In the genomic region with DNA sequence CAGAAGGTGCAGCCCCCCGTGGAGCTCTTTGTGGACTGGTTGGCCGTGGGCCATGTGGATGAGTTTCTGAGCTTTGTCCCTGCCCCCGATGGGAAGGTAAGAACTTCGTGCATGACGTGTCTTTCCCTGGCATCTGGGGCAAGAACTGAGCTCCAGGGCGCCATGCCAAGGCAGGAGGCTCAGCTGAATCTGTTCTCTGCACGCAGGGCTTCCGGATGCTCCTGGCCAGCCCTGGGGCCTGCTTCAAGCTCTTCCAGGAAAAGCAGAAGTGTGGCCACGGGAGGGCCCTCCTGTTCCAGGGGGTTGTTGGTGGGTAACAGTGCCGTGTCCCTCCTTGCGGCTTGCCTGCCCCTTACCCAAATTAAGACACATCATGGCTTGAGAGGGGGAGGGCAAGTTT, we compare ENCODE assay signal across 12 cellular contexts. TPM values are rescaled to one million over a fixed set of nuclear protein-coding genes. Genes with fewer than 3 reads are reported as not detected.
A peak's percentile ranks its signal among the peaks of the same experiment; 100 is the strongest.
DNase-seq lines count a peak whose midpoint lies in the region; ATAC-seq, FAIRE-seq and TF ChIP-seq lines count a peak whose summit lies in the region.
"Had no signal": no experiment of that assay in that cellular context is flagged by ENCODE, and none has a peak within 500 bp of the region (broad histone marks: within the 10 kb centered on the region; RNA-seq: fewer than 3 reads in every experiment).

No MANE protein-coding gene starts in this region.

- H3K4me1 ChIP-seq in A549, result peaks cover 51% of the 10 kb centered on the region

- TF ChIP-seq EP300 in A549 (IDR thresholded peaks at IDR 0.05), result peak in 1 of 2 experiments; percentile 67; a peak in 3 of 5 replicates

- TF ChIP-seq CTCF in A549 (IDR thresholded peaks at IDR 0.05) (peak; percentile 25), epithelial cell of esophagus (IDR thresholded peaks at IDR 0.05; ENCODE audit: insufficient read depth, low read depth, low read length, missing control alignments) (no peak)
- no peak for TF ChIP-seq CTCF in activated CD8-positive, alpha-beta T cell treated with anti-CD3 and anti-CD28 coated beads for 36 hours (IDR thresholded peaks at IDR 0.05)

- CTCF ChIA-PET in A549 (lab: Yijun Ruan, JAX), result interaction anchor here (0.6 to 4.6 kb wide), 10 partner anchors 10 to 151 kb away, joined by 3 to 43 read pairs (median 6); a partner anchor contains a TSS
- CTCF ChIA-PET in activated CD8-positive, alpha-beta T cell treated with anti-CD3 and anti-CD28 coated beads for 36 hours (lab: Charles Lee), result interaction anchor here (1.0 kb wide), 1 partner anchor 92 kb away, joined by 3 read pairs; no protein-coding TSS in a partner anchor

- intact Hi-C loops in activated CD8-positive, alpha-beta T cell treated with anti-CD3 and anti-CD28 coated beads for 36 hours (cut with micrococcal nuclease), result no loop called here

- no peaks in the 10 kb centered on the region for H3K9me3 ChIP-seq in A549

- H3K9me3 Mint-ChIP-seq in activated CD8-positive, alpha-beta T cell treated with anti-CD3 and anti-CD28 coated beads for 36 hours, result no peaks in the 10 kb centered on the region
- H3K9me3 Mint-ChIP-seq: activated CD4-positive, alpha-beta memory T cell treated with anti-CD3 and anti-CD28 coated beads, Interleukin-2, amount 10 ng/mL, durations not matched to agents 7 days and 5 days had no signal

- H3K4me3 Mint-ChIP-seq in activated CD8-positive, alpha-beta T cell treated with anti-CD3 and anti-CD28 coated beads for 36 hours, result no peak overlapping the region
- H3K4me3 Mint-ChIP-seq: activated CD4-positive, alpha-beta memory T cell treated with anti-CD3 and anti-CD28 coated beads, Interleukin-2, amount 10 ng/mL, durations not matched to agents 7 days and 5 days had no signal

- peak; percentile 70 to 72 for ATAC-seq in A549
- ATAC-seq in stimulated activated naive CD8-positive, alpha-beta T cell treated with anti-CD3 and anti-CD28 coated beads, Interleukin-15, Interleukin-2, amounts not matched to agents 100 U/mL and 50 U/mL, for 24 hours, result no peak
- ATAC-seq in activated CD8-positive, alpha-beta T cell treated with anti-CD3 and anti-CD28 coated beads for 36 hours, result no peak

- no peak for TF ChIP-seq POLR2A in A549 (IDR thresholded peaks at IDR 0.05; ENCODE audit: low read length)

- no peak overlapping the region for H3K27ac Mint-ChIP-seq in activated CD8-positive, alpha-beta T cell treated with anti-CD3 and anti-CD28 coated beads for 36 hours
- H3K27ac Mint-ChIP-seq: activated CD4-positive, alpha-beta memory T cell treated with anti-CD3 and anti-CD28 coated beads, Interleukin-2, amount 10 ng/mL, durations not matched to agents 7 days and 5 days had no signal

- peak; percentile 71 to 72 for DNase-seq in A549 (ENCODE audit: low read depth in 1 of 2, low spot score in 1 of 2)
- DNase-seq in HCEC 1CT, result peak; percentile 21
- DNase-seq in RCC 7860 (ENCODE audit: low spot score), result peak; percentile 78
- DNase-seq in epithelial cell of esophagus (ENCODE audit: low read depth), result peak; percentile 91
- no peak for DNase-seq in stimulated activated naive CD8-positive, alpha-beta T cell treated with anti-CD3 and anti-CD28 coated beads, Interleukin-15, Interleukin-2, amounts not matched to agents 100 U/mL and 50 U/mL, for 24 hours
- no peak for DNase-seq in stimulated activated CD8-positive, alpha-beta memory T cell treated with anti-CD3 and anti-CD28 coated beads, Interleukin-4, amount 100 ng/mL, for 48 hours
- DNase-seq in activated CD8-positive, alpha-beta T cell treated with anti-CD3 and anti-CD28 coated beads for 36 hours, result no peak
- no peak for DNase-seq in activated naive CD4-positive, alpha-beta T cell treated with anti-CD3 and anti-CD28 coated beads, Interleukin-2, amount 50 U/mL, for 16 hours
- DNase-seq: activated CD4-positive, alpha-beta memory T cell treated with anti-CD3 and anti-CD28 coated beads, Interleukin-2, amount 10 ng/mL, durations not matched to agents 7 days and 5 days; NK-92 treated with Interleukin-12 subunit alpha and Interleukin-12 subunit beta, amount 100 ng/mL, for 24 hours had no signal

- H3K4me3 ChIP-seq in A549 (no peak overlapping the region), epithelial cell of esophagus (ENCODE audit: low read length) (no peak overlapping the region)

- FAIRE-seq in A549 (lab: Jason Lieb, UNC) (no peak), RCC 7860 (lab: Jason Lieb, UNC) (peak; percentile 83)

- H3K36me3 Mint-ChIP-seq in activated CD8-positive, alpha-beta T cell treated with anti-CD3 and anti-CD28 coated beads for 36 hours (ENCODE audit: low read depth), result no peaks in the 10 kb centered on the region

- no peaks in the 10 kb centered on the region for H3K4me1 Mint-ChIP-seq in activated CD8-positive, alpha-beta T cell treated with anti-CD3 and anti-CD28 coated beads for 36 hours (ENCODE audit: low read depth)
- H3K4me1 Mint-ChIP-seq: activated CD4-positive, alpha-beta memory T cell treated with anti-CD3 and anti-CD28 coated beads, Interleukin-2, amount 10 ng/mL, durations not matched to agents 7 days and 5 days had no signal

- H3K27me3 Mint-ChIP-seq in activated CD8-positive, alpha-beta T cell treated with anti-CD3 and anti-CD28 coated beads for 36 hours, result peaks cover 8% of the 10 kb centered on the region

- 39% methylated on average over 4 of the region's 11 CpGs for WGBS in A549 (ENCODE audit: missing lambda C conversion rate)

- TF ChIP-seq RAD21 in A549 (conservative IDR thresholded peaks at IDR 0.05 in 1 of 2, IDR thresholded peaks at IDR 0.05 in 1 of 2), result peak; percentile 32 to 56; a peak in 3 of 5 replicates

- POLR2A ChIA-PET in A549 (lab: Yijun Ruan, JAX), result interaction anchor here (0.6 to 1.2 kb wide), 3 partner anchors 11 to 163 kb away, joined by 3 to 4 read pairs (median 3); a partner anchor contains a TSS
- POLR2A ChIA-PET in activated CD8-positive, alpha-beta T cell treated with anti-CD3 and anti-CD28 coated beads for 36 hours (lab: Charles Lee), result no interaction called here

- H3K4me2 ChIP-seq in A549, result peak overlapping the region; percentile 68

- peak overlapping the region; percentile 86 to 87 for H3K27ac ChIP-seq in A549
- H3K27ac ChIP-seq: C4-2B had no signal

TF ChIP-seq in A549, 52 proteins besides CTCF, POLR2A, EP300 and RAD21:
- TF ChIP-seq SMC3 (IDR thresholded peaks at IDR 0.05), result peak; percentile 54
- peak in 1 of 2 experiments; percentile 53; a peak in 2 of 5 replicates for TF ChIP-seq JUN (IDR thresholded peaks at IDR 0.05)
- TF ChIP-seq GATA3 (IDR thresholded peaks at IDR 0.05; ENCODE audit: borderline replicate concordance), result peak; percentile 27; the same call in 1 of the 2 replicates
- TF ChIP-seq NPAS2 (CRISPR knock-in tag; IDR thresholded peaks at IDR 0.05; ENCODE audit: borderline replicate concordance), result no peak

RNA-seq across cellular contexts. Expression of a gene that starts 27.7 kb away (rescaled TPM):
- polyA plus RNA-seq in A549 (2011; rRNA removed) (2.4 and 2.8 TPM in 2 replicates), A549 (2017; fragmentation: RNase III; extraction: RNeasy Plus Mini Kit Qiagen cat#74134 plus additional on column Dnase treatment) (0.99 to 1.5 TPM (median 1.4 TPM) in 3 replicates)
- polyA plus RNA-seq in A549 (2012; cell fraction: cytosol; rRNA removed), result 1.4 and 1.6 TPM in 2 replicates
- polyA plus RNA-seq in A549 (2012; cell fraction: nucleus; rRNA removed), result 6.7 and 7.0 TPM in 2 replicates
- polyA minus RNA-seq in A549 (2011; rRNA and poly(A)+ RNA removed), result 3.8 and 4.4 TPM in 2 replicates
- not detected for total RNA-seq in activated CD8-positive, alpha-beta T cell treated with anti-CD3 and anti-CD28 coated beads for 36 hours
- total RNA-seq: activated CD4-positive, alpha-beta memory T cell treated with anti-CD3 and anti-CD28 coated beads, Interleukin-2, amount 10 ng/mL, durations not matched to agents 7 days and 5 days; subcutaneous adipose tissue had no signal

RNA-seq across cellular contexts. Expression of a gene that starts 31.4 kb away (rescaled TPM):
- not detected in 2 replicates for polyA plus RNA-seq in A549 (2011; rRNA removed)
- not detected in 2 replicates for polyA plus RNA-seq in A549 (2012; cell fraction: cytosol; rRNA removed)
- polyA plus RNA-seq in A549 (2012; cell fraction: nucleus; rRNA removed), result not detected in 2 replicates
- not detected in 3 replicates for polyA plus RNA-seq in A549 (2017; fragmentation: RNase III; extraction: RNeasy Plus Mini Kit Qiagen cat#74134 plus additional on column Dnase treatment)
- polyA minus RNA-seq in A549 (2011; rRNA and poly(A)+ RNA removed), result not detected in 2 replicates
- 1 to 10 TPM; 1.6 to 1.8 TPM for total RNA-seq in activated CD8-positive, alpha-beta T cell treated with anti-CD3 and anti-CD28 coated beads for 36 hours
- total RNA-seq: activated CD4-positive, alpha-beta memory T cell treated with anti-CD3 and anti-CD28 coated beads, Interleukin-2, amount 10 ng/mL, durations not matched to agents 7 days and 5 days had no signal

Comparison
In these comparisons a context has a peak if more than half of its experiments do, and no peak if none do; other contexts are left out.
1. ATAC-seq: peak in A549 (2 of 2); none in stimulated activated naive CD8-positive, alpha-beta T cell treated with anti-CD3 and anti-CD28 coated beads, Interleukin-15, Interleukin-2, amounts not matched to agents 100 U/mL and 50 U/mL, for 24 hours (single experiment) and activated CD8-positive, alpha-beta T cell treated with anti-CD3 and anti-CD28 coated beads for 36 hours (single experiment).
2. DNase-seq: peak in A549 (2 of 2), HCEC 1CT (single experiment), RCC 7860 (single experiment) and epithelial cell of esophagus (single experiment); none in stimulated activated naive CD8-positive, alpha-beta T cell treated with anti-CD3 and anti-CD28 coated beads, Interleukin-15, Interleukin-2, amounts not matched to agents 100 U/mL and 50 U/mL, for 24 hours (single experiment), stimulated activated CD8-positive, alpha-beta memory T cell treated with anti-CD3 and anti-CD28 coated beads, Interleukin-4, amount 100 ng/mL, for 48 hours (single experiment), activated CD8-positive, alpha-beta T cell treated with anti-CD3 and anti-CD28 coated beads for 36 hours (single experiment) and activated naive CD4-positive, alpha-beta T cell treated with anti-CD3 and anti-CD28 coated beads, Interleukin-2, amount 50 U/mL, for 16 hours (single experiment).